ENCODE assay signal across 16 cellular contexts in the genomic region with DNA sequence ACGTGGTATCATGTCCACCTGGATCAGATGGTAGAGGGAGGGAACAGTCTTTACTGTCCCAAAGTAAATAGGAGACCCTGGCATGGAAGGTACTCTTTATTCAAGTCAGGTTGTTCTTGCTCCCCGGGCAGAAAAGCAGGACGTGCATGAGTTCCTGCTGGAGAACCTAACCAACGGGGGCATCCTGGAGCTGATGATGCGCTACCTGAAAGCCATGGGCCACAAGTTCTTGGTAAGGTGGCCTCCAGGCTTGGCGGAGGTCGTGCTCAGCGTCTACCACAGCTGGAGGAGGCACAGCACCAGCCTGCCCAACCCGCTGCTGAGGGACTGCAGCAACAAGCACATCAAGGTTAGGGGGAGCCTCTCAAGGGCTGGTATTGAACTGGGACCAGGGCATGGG. TPM values are rescaled to one million over a fixed set of nuclear protein-coding genes. Genes with fewer than 3 reads are reported as not detected.
A peak's percentile ranks its signal among the peaks of the same experiment; 100 is the strongest.
DNase-seq lines count a peak whose midpoint lies in the region; ATAC-seq and TF ChIP-seq lines count a peak whose summit lies in the region.
"Had no signal": no experiment of that assay in that cellular context is flagged by ENCODE, and none has a peak within 500 bp of the region (broad histone marks: within the 10 kb centered on the region; RNA-seq: fewer than 3 reads in every experiment).

No MANE protein-coding gene starts in this region.

- no peaks in the 10 kb centered on the region for H3K9me3 Mint-ChIP-seq in CD8-positive, alpha-beta T cell
- H3K9me3 Mint-ChIP-seq: dendritic cell treated with granulocyte-macrophage colony-stimulating factor and Interleukin-4, amounts not matched to agents 40 ng/mL and 50 ng/mL, for 4 days had no signal

- H3K4me2 ChIP-seq in skeletal muscle satellite cell (ENCODE audit: low read length) (peak overlapping the region; percentile 57), hepatocyte (no peak overlapping the region)

- H3K36me3 Mint-ChIP-seq in CD8-positive, alpha-beta T cell, result peaks cover 89% of the 10 kb centered on the region

- peak overlapping the region; percentile 88 for H3K27ac Mint-ChIP-seq in CD8-positive, alpha-beta T cell
- H3K27ac Mint-ChIP-seq: dendritic cell treated with granulocyte-macrophage colony-stimulating factor and Interleukin-4, amounts not matched to agents 40 ng/mL and 50 ng/mL, for 4 days had no signal

- H3K9me2 ChIP-seq in hepatocyte (replicated peaks; ENCODE audit: insufficient read depth), result no peaks in the 10 kb centered on the region

- DNase-seq in CD8-positive, alpha-beta T cell, result no peak
- DNase-seq in esophagus squamous epithelium (lab: John Stamatoyannopoulos, UW) (no peak), hepatocyte (ENCODE audit: low spot score) (no peak), GM10266 (ENCODE audit: extremely low spot score) (no peak)
- DNase-seq: activated CD4-positive, CD25-positive, alpha-beta regulatory T cell treated with anti-CD3 and anti-CD28 coated beads, Interleukin-2, amount 50 U/mL, for 72 hours; activated T-cell treated with anti-CD3 and anti-CD28 coated beads for 4 hours; mesendoderm; NCI-H146; spleen had no signal

- no peak for TF ChIP-seq CTCF in CD8-positive, alpha-beta T cell (IDR thresholded peaks at IDR 0.05)
- TF ChIP-seq CTCF in esophagus squamous epithelium (IDR thresholded peaks at IDR 0.05) (no peak), hepatocyte (IDR thresholded peaks at IDR 0.05; ENCODE audit: poor library complexity) (no peak), GM10266 (IDR thresholded peaks at IDR 0.05; ENCODE audit: control insufficient read depth, insufficient read depth, low read depth, missing control alignments) (no peak)

- no peak overlapping the region for H3K4me3 Mint-ChIP-seq in CD8-positive, alpha-beta T cell
- H3K4me3 Mint-ChIP-seq: dendritic cell treated with granulocyte-macrophage colony-stimulating factor and Interleukin-4, amounts not matched to agents 40 ng/mL and 50 ng/mL, for 4 days had no signal

- H3K27ac ChIP-seq in CD8-positive, alpha-beta T cell (ENCODE audit: low read depth, low read length), result peak overlapping the region; percentile 5
- H3K27ac ChIP-seq in esophagus squamous epithelium (peak overlapping the region in 3 of 4 donors; percentile 20 to 80 (median 67)), hepatocyte (no peak overlapping the region)
- H3K27ac ChIP-seq: HL-60, spleen had no signal

- no peaks in the 10 kb centered on the region for H3K79me2 ChIP-seq in hepatocyte

- peaks cover 63% of the 10 kb centered on the region for H3K36me3 ChIP-seq in CD8-positive, alpha-beta T cell (ENCODE audit: insufficient read depth, low read length)
- peaks cover 22 to 96% (median 62%) of the 10 kb centered on the region in 3 donors for H3K36me3 ChIP-seq in esophagus squamous epithelium
- peaks cover 56% of the 10 kb centered on the region for H3K36me3 ChIP-seq in skeletal muscle satellite cell (ENCODE audit: insufficient read depth, low read length)
- H3K36me3 ChIP-seq in hepatocyte (replicated peaks; ENCODE audit: insufficient read depth, low read depth), result no peaks in the 10 kb centered on the region

- H3K27me3 Mint-ChIP-seq in CD8-positive, alpha-beta T cell (ENCODE audit: low read depth), result no peaks in the 10 kb centered on the region
- H3K27me3 Mint-ChIP-seq: dendritic cell treated with granulocyte-macrophage colony-stimulating factor and Interleukin-4, amounts not matched to agents 40 ng/mL and 50 ng/mL, for 4 days had no signal

- CTCF ChIA-PET in CD8-positive, alpha-beta T cell (lab: Charles Lee), result interaction anchor here (0.8 to 0.9 kb wide), 2 partner anchors 14 to 104 kb away, joined by 3 to 5 read pairs; no protein-coding TSS in a partner anchor

- no peak for TF ChIP-seq POLR2A in esophagus squamous epithelium (IDR thresholded peaks at IDR 0.05)

- peak overlapping the region; percentile 24 for H3K9ac ChIP-seq in skeletal muscle satellite cell (ENCODE audit: low read depth, low read length)

- 80 to 97% methylated on average over 7 to 8 of the region's 9 CpGs for WGBS in esophagus squamous epithelium, 2 donors
- WGBS in hepatocyte (ENCODE audit: low lambda C conversion rate, missing lambda C conversion rate), result 99% methylated on average over 9 of the region's 9 CpGs

- no peaks in the 10 kb centered on the region for H3K27me3 ChIP-seq in CD8-positive, alpha-beta T cell (ENCODE audit: insufficient read depth, low read length)
- H3K27me3 ChIP-seq in esophagus squamous epithelium (no peaks in the 10 kb centered on the region), skeletal muscle satellite cell (ENCODE audit: control insufficient read depth, insufficient read depth, low read length) (no peaks in the 10 kb centered on the region), hepatocyte (no peaks in the 10 kb centered on the region)
- H3K27me3 ChIP-seq: spleen had no signal

- POLR2A ChIA-PET in CD8-positive, alpha-beta T cell (lab: Charles Lee), result interaction anchor here (2.2 kb wide), 1 partner anchor 49 kb away, joined by 8 read pairs; a partner anchor contains a TSS

- no peak for ATAC-seq in CD8-positive, alpha-beta T cell
- ATAC-seq in SK-N-SH treated with all-trans-retinoic acid at 6 μM for 48 hours (peak; percentile 11; the same call in 1 of the 3 replicates), HG03196 (IDR thresholded peaks at IDR 0.05; ENCODE audit: unreplicated experiment) (no peak), GM19395 (IDR thresholded peaks at IDR 0.05; ENCODE audit: unreplicated experiment) (no peak)

- H3K9me3 ChIP-seq in CD8-positive, alpha-beta T cell (ENCODE audit: low read length), result no peaks in the 10 kb centered on the region
- H3K9me3 ChIP-seq in esophagus squamous epithelium (no peaks in the 10 kb centered on the region), skeletal muscle satellite cell (replicated peaks; ENCODE audit: low read length) (no peaks in the 10 kb centered on the region), hepatocyte (ENCODE audit: low read depth) (no peaks in the 10 kb centered on the region)
- H3K9me3 ChIP-seq: spleen had no signal

- H4K20me1 ChIP-seq in hepatocyte (ENCODE audit: insufficient read depth, poor library complexity, severe bottlenecking), result no peaks in the 10 kb centered on the region

- peaks cover 15% of the 10 kb centered on the region for H3K4me1 ChIP-seq in CD8-positive, alpha-beta T cell (ENCODE audit: insufficient read depth, low read length)
- peaks cover 0 to 23% (median 20%) of the 10 kb centered on the region in 3 donors for H3K4me1 ChIP-seq in esophagus squamous epithelium
- peaks cover 41% of the 10 kb centered on the region for H3K4me1 ChIP-seq in skeletal muscle satellite cell (ENCODE audit: control insufficient read depth, insufficient read depth, low read length)
- H3K4me1 ChIP-seq in hepatocyte (ENCODE audit: insufficient read depth), result no peaks in the 10 kb centered on the region
- H3K4me1 ChIP-seq: spleen had no signal

- intact Hi-C loops in CD8-positive, alpha-beta T cell (cut with DNase I, micrococcal nuclease), result loop anchor here in 1 of 2 experiments (10.0 kb wide), 1 partner anchor 105 kb away; no protein-coding TSS in a partner anchor
- intact Hi-C loops in esophagus squamous epithelium (cut with DNase I), result no loop called here

- H3K4me1 Mint-ChIP-seq in CD8-positive, alpha-beta T cell (ENCODE audit: low read depth), result peaks cover 18% of the 10 kb centered on the region

- H3K4me3 ChIP-seq in CD8-positive, alpha-beta T cell (ENCODE audit: low read depth, low read length), result no peak overlapping the region
- H3K4me3 ChIP-seq in esophagus squamous epithelium (no peak overlapping the region), skeletal muscle satellite cell (ENCODE audit: low read length) (peak overlapping the region; percentile 20), hepatocyte (no peak overlapping the region)
- H3K4me3 ChIP-seq: spleen had no signal

- no peak overlapping the region for H2AFZ ChIP-seq in hepatocyte

TF ChIP-seq in SK-N-SH treated with all-trans-retinoic acid at 6 μM for 48 hours, 23 proteins besides CTCF, POLR2A, EP300 and RAD21 (continues in another document):
- no peak for TF ChIP-seq OSR1 (CRISPR knock-in tag; IDR thresholded peaks at IDR 0.05)
- no peak for TF ChIP-seq PPARA (CRISPR knock-in tag; IDR thresholded peaks at IDR 0.05; ENCODE audit: borderline replicate concordance)
- no peak for TF ChIP-seq ZFP30 (CRISPR knock-in tag; IDR thresholded peaks at IDR 0.05)
- TF ChIP-seq, protein P1, sequence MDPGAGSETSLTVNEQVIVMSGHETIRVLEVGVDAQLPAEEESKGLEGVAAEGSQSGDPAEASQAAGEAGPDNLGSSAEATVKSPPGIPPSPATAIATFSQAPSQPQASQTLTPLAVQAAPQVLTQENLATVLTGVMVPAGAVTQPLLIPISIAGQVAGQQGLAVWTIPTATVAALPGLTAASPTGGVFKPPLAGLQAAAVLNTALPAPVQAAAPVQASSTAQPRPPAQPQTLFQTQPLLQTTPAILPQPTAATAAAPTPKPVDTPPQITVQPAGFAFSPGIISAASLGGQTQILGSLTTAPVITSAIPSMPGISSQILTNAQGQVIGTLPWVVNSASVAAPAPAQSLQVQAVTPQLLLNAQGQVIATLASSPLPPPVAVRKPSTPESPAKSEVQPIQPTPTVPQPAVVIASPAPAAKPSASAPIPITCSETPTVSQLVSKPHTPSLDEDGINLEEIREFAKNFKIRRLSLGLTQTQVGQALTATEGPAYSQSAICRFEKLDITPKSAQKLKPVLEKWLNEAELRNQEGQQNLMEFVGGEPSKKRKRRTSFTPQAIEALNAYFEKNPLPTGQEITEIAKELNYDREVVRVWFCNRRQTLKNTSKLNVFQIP (CRISPR knock-in tag; IDR thresholded peaks at IDR 0.05; ENCODE audit: borderline replicate concordance, low read depth), result no peak
- no peak for TF ChIP-seq ZFP3 (CRISPR knock-in tag; IDR thresholded peaks at IDR 0.05)
- TF ChIP-seq, protein P2, sequence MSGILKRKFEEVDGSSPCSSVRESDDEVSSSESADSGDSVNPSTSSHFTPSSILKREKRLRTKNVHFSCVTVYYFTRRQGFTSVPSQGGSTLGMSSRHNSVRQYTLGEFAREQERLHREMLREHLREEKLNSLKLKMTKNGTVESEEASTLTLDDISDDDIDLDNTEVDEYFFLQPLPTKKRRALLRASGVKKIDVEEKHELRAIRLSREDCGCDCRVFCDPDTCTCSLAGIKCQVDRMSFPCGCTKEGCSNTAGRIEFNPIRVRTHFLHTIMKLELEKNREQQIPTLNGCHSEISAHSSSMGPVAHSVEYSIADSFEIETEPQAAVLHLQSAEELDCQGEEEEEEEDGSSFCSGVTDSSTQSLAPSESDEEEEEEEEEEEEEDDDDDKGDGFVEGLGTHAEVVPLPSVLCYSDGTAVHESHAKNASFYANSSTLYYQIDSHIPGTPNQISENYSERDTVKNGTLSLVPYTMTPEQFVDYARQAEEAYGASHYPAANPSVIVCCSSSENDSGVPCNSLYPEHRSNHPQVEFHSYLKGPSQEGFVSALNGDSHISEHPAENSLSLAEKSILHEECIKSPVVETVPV (CRISPR knock-in tag; IDR thresholded peaks at IDR 0.05), result no peak
- no peak for TF ChIP-seq GLIS3 (CRISPR knock-in tag; IDR thresholded peaks at IDR 0.05)

RNA-seq across cellular contexts. Expression of a gene that starts 48.7 kb away (rescaled TPM):
- 100 to 1,000 TPM; 104 to 118 TPM for total RNA-seq in CD8-positive, alpha-beta T cell
- 10 to 100 TPM; 11.1 to 28.6 (median 23.2) TPM for total RNA-seq in esophagus squamous epithelium
- 42.8 and 43.1 TPM in 2 replicates for total RNA-seq in skeletal muscle satellite cell (2012; rRNA removed)
- total RNA-seq in hepatocyte, result 24.7 and 34.5 TPM in 2 replicates
- polyA plus RNA-seq in hepatocyte, result 20.9 and 21.7 TPM in 2 replicates

RNA-seq across cellular contexts. Expression of a gene that starts 54.5 kb away (rescaled TPM):
- total RNA-seq in CD8-positive, alpha-beta T cell, result not detected
- total RNA-seq in esophagus squamous epithelium (not detected), hepatocyte (not detected in 2 replicates)
- total RNA-seq in skeletal muscle satellite cell (2012; rRNA removed), result not detected in 2 replicates
- polyA plus RNA-seq in hepatocyte, result not detected in 2 replicates
- total RNA-seq: spleen had no signal
- polyA plus RNA-seq: BJ, spleen had no signal
